Comparison of ENCODE assay signal across 21 cellular contexts in genomic region chr2:160590664-160591063, GRCh38.
DNase-seq lines count a peak whose midpoint lies in the region; ATAC-seq and TF ChIP-seq lines count a peak whose summit lies in the region.
"Had no signal": no experiment of that assay in that cellular context is flagged by ENCODE, and none has a peak within 500 bp of the region (broad histone marks: within the 10 kb centered on the region; RNA-seq: fewer than 3 reads in every experiment).

No MANE protein-coding gene starts in this region.

- DNase-seq in DMS53 (lab: John Stamatoyannopoulos, UW) = peak; percentile 30
- DNase-seq in DMS53 treated with DMSO at 0.1 percent for 48 hours (lab: John Stamatoyannopoulos, UW; ENCODE audit: unreplicated experiment) = no peak
- DNase-seq in A673 (ENCODE audit: low spot score) = no peak
- DNase-seq in NAMALWA (ENCODE audit: low spot score) = peak; percentile 5
- DNase-seq in left lobe of liver (ENCODE audit: low spot score) = no peak
- DNase-seq in GM19238 (ENCODE audit: insufficient read length, low spot score) = no peak
- DNase-seq in stimulated activated naive CD4-positive, alpha-beta T cell treated with Interleukin-2 at 50 U/mL for 16 hours (lab: John Stamatoyannopoulos, UW) = no peak
- DNase-seq: activated CD4-positive, alpha-beta T cell treated with anti-CD3 and anti-CD28 coated beads for 48 hours; CD8-positive, alpha-beta T cell; effector CD4-positive, alpha-beta T cell; erythroblast; GDM1; left ventricle myocardium inferior; NCI-H1694 treated with DMSO at 0.1 percent for 48 hours; NCI-H2171 treated with DMSO at 0.1 percent for 48 hours; NCI-H526 treated with DMSO at 0.1 percent for 48 hours; upper lobe of left lung had no signal

- no peaks in the 10 kb centered on the region for H3K27me3 ChIP-seq in A673 (replicated peaks; ENCODE audit: insufficient read depth, low read depth, low read length, poor library complexity)
- H3K27me3 ChIP-seq: hepatocyte, upper lobe of left lung had no signal

- no TSS peak for BruUV-seq in A673 (replicated peaks; lab: Mats Ljungman, UMichigan)

- peak; percentile 76 for ATAC-seq in left lobe of liver
- ATAC-seq in HG03469 (IDR thresholded peaks at IDR 0.05; ENCODE audit: unreplicated experiment) = no peak
- ATAC-seq: CD8-positive, alpha-beta T cell had no signal

- no peaks in the 10 kb centered on the region for H3K4me1 ChIP-seq in A673 (ENCODE audit: insufficient read depth, low read length, poor library complexity, severe bottlenecking)
- H3K4me1 ChIP-seq: left ventricle myocardium inferior, upper lobe of left lung had no signal

- intact Hi-C loops in A673 (cut with micrococcal nuclease; ENCODE audit: unreplicated experiment) = no loop called here

- no peak overlapping the region for H3K4me3 ChIP-seq in A673 (ENCODE audit: low read depth, low read length, poor library complexity, severe bottlenecking)
- H3K4me3 ChIP-seq: hepatocyte, left ventricle myocardium inferior, upper lobe of left lung had no signal

- CTCF ChIA-PET in A673 (lab: Charles Lee) = no interaction called here

- no peak for TF ChIP-seq CTCF in A673 (conservative IDR thresholded peaks at IDR 0.05; ENCODE audit: low read depth, low read length)

- H3K36me3 ChIP-seq in A673 (ENCODE audit: insufficient read depth, low read length, poor library complexity, severe bottlenecking) = no peaks in the 10 kb centered on the region
- H3K36me3 ChIP-seq: left ventricle myocardium inferior, upper lobe of left lung had no signal

- peak overlapping the region; percentile 8 for H3K27ac ChIP-seq in A673 (ENCODE audit: low read depth, low read length, poor library complexity, severe bottlenecking)
- H3K27ac ChIP-seq: 22Rv1, hepatocyte, KMS-11, left ventricle myocardium inferior, upper lobe of left lung had no signal

- POLR2A ChIA-PET in A673 (lab: Charles Lee; ENCODE audit: low non-redundant PET) = no interaction called here

- H3K9me3 ChIP-seq in A673 (ENCODE audit: low read depth, low read length, poor library complexity, severe bottlenecking) = peaks cover 13% of the 10 kb centered on the region
- H3K9me3 ChIP-seq: upper lobe of left lung had no signal

Comparison
In these comparisons a context has a peak if more than half of its experiments do, and no peak if none do; other contexts are left out.
1. DNase-seq: peak in DMS53 (single experiment) and NAMALWA (single experiment); none in DMS53 treated with DMSO at 0.1 percent for 48 hours (single experiment), A673 (single experiment), left lobe of liver (single experiment), GM19238 (single experiment) and stimulated activated naive CD4-positive, alpha-beta T cell treated with Interleukin-2 at 50 U/mL for 16 hours (single experiment).